Comparison of ENCODE assay signal across 8 cellular contexts in the genomic region with DNA sequence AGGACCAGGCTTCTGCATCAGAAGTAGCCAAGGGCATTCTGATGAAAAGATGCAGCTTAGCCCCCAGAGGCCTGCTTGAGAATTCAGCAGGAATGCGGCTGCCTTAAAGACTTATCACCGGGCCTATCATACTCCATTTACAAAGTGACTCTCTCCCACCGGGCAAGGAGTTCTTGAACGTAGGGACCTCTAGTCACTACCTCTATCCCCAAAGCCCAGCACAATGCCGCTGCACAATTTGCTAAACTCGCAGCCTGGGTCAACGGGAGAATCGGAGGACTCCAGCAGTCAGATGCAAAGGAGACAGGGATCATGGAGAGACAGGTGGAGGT. TPM values are rescaled to one million over a fixed set of nuclear protein-coding genes. Genes with fewer than 3 reads are reported as not detected.
DNase-seq lines count a peak whose midpoint lies in the region; ATAC-seq and TF ChIP-seq lines count a peak whose summit lies in the region.

No MANE protein-coding gene starts in this region.

- H3K4me3 ChIP-seq in AG09309 (ENCODE audit: control insufficient read depth, low read depth, low read length) (peak overlapping the region; percentile 91), skeletal muscle tissue (ENCODE audit: low read length in 3 of 3) (peak overlapping the region; percentile 97 to 99 (median 98))

- H3K27ac Mint-ChIP-seq in activated naive CD8-positive, alpha-beta T cell = peak overlapping the region; percentile 95

- peak overlapping the region; percentile 94 for H3K27ac ChIP-seq in skeletal muscle tissue (ENCODE audit: low read depth, low read length)

- H3K9me3 Mint-ChIP-seq in activated naive CD8-positive, alpha-beta T cell (ENCODE audit: low read depth) = no peaks in the 10 kb centered on the region

- H3K4me1 ChIP-seq in skeletal muscle tissue (ENCODE audit: control insufficient read depth in 3 of 3, insufficient read depth in 3 of 3, low read length in 3 of 3) = peaks cover 10 to 14% (median 10%) of the 10 kb centered on the region in 3 donors

- no peak for TF ChIP-seq CTCF in AG09309 (IDR thresholded peaks at IDR 0.05; ENCODE audit: control insufficient read depth, insufficient read depth, low read depth, low read length, missing control alignments)

- peaks cover 43% of the 10 kb centered on the region for H3K4me1 Mint-ChIP-seq in activated naive CD8-positive, alpha-beta T cell (ENCODE audit: low read depth)

- no peaks in the 10 kb centered on the region for H3K9me3 ChIP-seq in skeletal muscle tissue (ENCODE audit: control insufficient read depth in 3 of 3, low read length in 3 of 3)

- peak; percentile 3 for ATAC-seq in GM19372 (IDR thresholded peaks at IDR 0.05; ENCODE audit: low read depth, unreplicated experiment)
- ATAC-seq in HG03442 (IDR thresholded peaks at IDR 0.05; ENCODE audit: unreplicated experiment) = peak; percentile 16

- DNase-seq in AG09309 (ENCODE audit: low read depth) (no peak), hepatic stellate cell (ENCODE audit: low spot score) (peak; percentile 56), T1000 (lab: John Stamatoyannopoulos, UW) (no peak), medulla oblongata (ENCODE audit: extremely low spot score) (no peak)

- H3K36me3 ChIP-seq in skeletal muscle tissue (ENCODE audit: control insufficient read depth in 3 of 3, insufficient read depth in 3 of 3, low read length in 3 of 3) = peaks cover 2 to 11% (median 9%) of the 10 kb centered on the region in 3 donors

- H3K27me3 Mint-ChIP-seq in activated naive CD8-positive, alpha-beta T cell = no peaks in the 10 kb centered on the region

- peak overlapping the region; percentile 99 for H3K4me3 Mint-ChIP-seq in activated naive CD8-positive, alpha-beta T cell

- peaks cover 3% of the 10 kb centered on the region for H3K36me3 Mint-ChIP-seq in activated naive CD8-positive, alpha-beta T cell

- H3K27me3 ChIP-seq in skeletal muscle tissue (ENCODE audit: control insufficient read depth in 3 of 3, insufficient read depth in 3 of 3, low read length in 3 of 3) = no peaks in the 10 kb centered on the region

- H3K9ac ChIP-seq in skeletal muscle tissue (ENCODE audit: low read depth in 1 of 3, low read length in 3 of 3) = peak overlapping the region; percentile 95 to 96 (median 95)

RNA-seq across cellular contexts. Expression of a gene that starts 0.7 kb away (rescaled TPM):
- total RNA-seq in skeletal muscle tissue = 23.5 TPM

RNA-seq across cellular contexts. Expression of a gene that starts 27.8 kb away (rescaled TPM):
- not detected for total RNA-seq in skeletal muscle tissue

RNA-seq across cellular contexts. Expression of a gene that starts 39.0 kb away (rescaled TPM):
- total RNA-seq in skeletal muscle tissue = not detected
